In genomic region chr19:15161028-15161984, GRCh38 we compare ENCODE assay signal across 8 cellular contexts. TPM values are rescaled to one million over a fixed set of nuclear protein-coding genes. Genes with fewer than 3 reads are reported as not detected.
DNase-seq lines count a peak whose midpoint lies in the region; ATAC-seq and TF ChIP-seq lines count a peak whose summit lies in the region.

No MANE protein-coding gene starts in this region.

- peaks cover 3% of the 10 kb centered on the region for H3K9me3 Mint-ChIP-seq in neural progenitor cell

- H3F3A ChIP-seq in neural progenitor cell (ENCODE audit: low read depth) = peaks cover 20% of the 10 kb centered on the region

- intact Hi-C loops in prostate gland (cut with DNase I) = no loop called here

- H3K4me1 Mint-ChIP-seq in neural progenitor cell = no peaks in the 10 kb centered on the region

- peaks cover 22% of the 10 kb centered on the region for H3K9me3 ChIP-seq in WERI-Rb-1 (ENCODE audit: severe bottlenecking)
- no peaks in the 10 kb centered on the region for H3K9me3 ChIP-seq in neural progenitor cell (ENCODE audit: low read depth)
- no peaks in the 10 kb centered on the region for H3K9me3 ChIP-seq in prostate gland

- H3K9ac ChIP-seq in neural progenitor cell = no peak overlapping the region

- no peak overlapping the region for H2AFZ ChIP-seq in neural progenitor cell (replicated peaks)

- TF ChIP-seq POLR2A in prostate gland (IDR thresholded peaks at IDR 0.05) = no peak

- H3K4me3 ChIP-seq in LNCaP clone FGC (ENCODE audit: low read depth, low read length) = no peak overlapping the region
- H3K4me3 ChIP-seq in WERI-Rb-1 (ENCODE audit: low read depth, low read length) = no peak overlapping the region
- H3K4me3 ChIP-seq in neural progenitor cell = no peak overlapping the region
- H3K4me3 ChIP-seq in prostate gland = no peak overlapping the region

- no peaks in the 10 kb centered on the region for H3K79me2 ChIP-seq in neural progenitor cell (ENCODE audit: low read depth)

- H4K20me1 ChIP-seq in neural progenitor cell (ENCODE audit: low read depth) = no peaks in the 10 kb centered on the region

- peaks cover 21% of the 10 kb centered on the region for H3K36me3 Mint-ChIP-seq in neural progenitor cell

- no peak overlapping the region for H3K4me3 Mint-ChIP-seq in neural progenitor cell

- no peak overlapping the region for H3K27ac Mint-ChIP-seq in neural progenitor cell

- H3K4me1 ChIP-seq in neural progenitor cell (no peaks in the 10 kb centered on the region), prostate gland (replicated peaks) (no peaks in the 10 kb centered on the region)

- ATAC-seq in HG03159 (IDR thresholded peaks at IDR 0.05; ENCODE audit: unreplicated experiment) = no peak

- H3K27ac ChIP-seq in WERI-Rb-1 = no peak overlapping the region
- no peak overlapping the region for H3K27ac ChIP-seq in neural progenitor cell
- no peak overlapping the region for H3K27ac ChIP-seq in prostate gland

- WGBS in prostate gland = 94% methylated on average over 37 of the region's 42 CpGs

- H3K27me3 ChIP-seq in WERI-Rb-1 (ENCODE audit: insufficient read depth, low read depth, severe bottlenecking) (peaks cover 16% of the 10 kb centered on the region), neural progenitor cell (no peaks in the 10 kb centered on the region), prostate gland (replicated peaks; ENCODE audit: insufficient read depth) (no peaks in the 10 kb centered on the region)

- TF ChIP-seq CTCF in LNCaP clone FGC (IDR thresholded peaks at IDR 0.05; ENCODE audit: control insufficient read depth, extremely low read depth, insufficient read depth) (peak; percentile 52), WERI-Rb-1 (IDR thresholded peaks at IDR 0.05; ENCODE audit: low read depth, low read length) (peak; percentile 76), neural progenitor cell (IDR thresholded peaks at IDR 0.05) (peak; percentile 14), prostate gland (IDR thresholded peaks at IDR 0.05) (no peak)

- no peaks in the 10 kb centered on the region for H3K36me3 ChIP-seq in WERI-Rb-1
- H3K36me3 ChIP-seq in neural progenitor cell = peaks cover 28% of the 10 kb centered on the region
- H3K36me3 ChIP-seq in prostate gland = no peaks in the 10 kb centered on the region

- H3K4me2 ChIP-seq in neural progenitor cell = no peak overlapping the region

- DNase-seq in NCI-H345 (lab: John Stamatoyannopoulos, UW) (peak; percentile 8), NCI-H345 treated with DMSO at 0.1 percent for 48 hours (lab: John Stamatoyannopoulos, UW; ENCODE audit: unreplicated experiment) (no peak), LNCaP clone FGC (ENCODE audit: low read depth) (no peak), WERI-Rb-1 (peak; percentile 68), neural progenitor cell (ENCODE audit: low spot score) (no peak), prostate gland (ENCODE audit: low spot score) (no peak)
- no peak for DNase-seq in activated effector memory CD4-positive, alpha-beta T cell treated with anti-CD3 and anti-CD28 coated beads, Interleukin-2, amount 50 U/mL, for 16 hours

- H3K27me3 Mint-ChIP-seq in neural progenitor cell (ENCODE audit: insufficient read depth, low read depth) = peaks cover 8% of the 10 kb centered on the region

RNA-seq across cellular contexts. Expression of gene NOTCH3, which starts 39.5 kb away (rescaled TPM):
- total RNA-seq in neural progenitor cell (ENCODE audit: low replicate concordance) (17.1 and 71.8 TPM in 2 replicates), prostate gland (10 to 100 TPM; 31.8 to 48.0 TPM)

RNA-seq across cellular contexts. Expression of gene SYDE1, which starts 54.1 kb away (rescaled TPM):
- total RNA-seq in neural progenitor cell (ENCODE audit: low replicate concordance) = 8.0 and 25.2 TPM in 2 replicates
- 10 to 100 TPM; 12.2 to 30.4 TPM for total RNA-seq in prostate gland

Comparison
In these comparisons a context has a peak if more than half of its experiments do, and no peak if none do; other contexts are left out.
1. DNase-seq: peak in NCI-H345 (single experiment) and WERI-Rb-1 (single experiment); none in NCI-H345 treated with DMSO at 0.1 percent for 48 hours (single experiment), LNCaP clone FGC (single experiment), neural progenitor cell (single experiment), prostate gland (single experiment) and activated effector memory CD4-positive, alpha-beta T cell treated with anti-CD3 and anti-CD28 coated beads, Interleukin-2, amount 50 U/mL, for 16 hours (single experiment).
2. CTCF ChIP-seq: peak in LNCaP clone FGC (single experiment), WERI-Rb-1 (single experiment) and neural progenitor cell (single experiment); none in prostate gland (0 of 4).